ENCODE assay signal across 1 cellular context in the genomic region with DNA sequence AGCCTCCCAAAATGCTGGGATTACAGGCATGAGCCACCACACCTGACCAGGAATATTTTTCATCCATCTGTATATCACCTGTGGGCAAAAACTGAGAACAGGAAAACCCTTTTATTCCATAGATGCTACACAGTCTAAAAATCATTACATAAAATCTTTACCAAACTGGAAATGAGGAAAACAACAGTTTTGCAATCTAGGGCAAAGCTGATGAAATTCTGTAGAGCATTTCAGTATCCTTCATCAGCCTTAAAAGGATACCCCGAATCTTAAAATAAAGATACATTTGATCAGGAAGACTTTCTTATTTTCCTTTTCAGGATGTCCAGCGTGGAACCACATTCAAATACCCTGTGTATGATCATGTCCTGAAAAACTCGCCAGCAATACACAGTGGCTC.
TF ChIP-seq lines count a peak whose summit lies in the region.

No MANE protein-coding gene starts in this region.

TF ChIP-seq in HepG2, 621 proteins besides CTCF, POLR2A, EP300 and RAD21:
- TF ChIP-seq CEBPB (IDR thresholded peaks at IDR 0.05; ENCODE audit: borderline replicate concordance, low read depth, low read length) (peak; percentile 66; the same call in 1 of the 2 replicates), FOXK2 (IDR thresholded peaks at IDR 0.05) (no peak), ZC3H13 (CRISPR knock-in tag; IDR thresholded peaks at IDR 0.05) (no peak), SOX6 (IDR thresholded peaks at IDR 0.05) (no peak), SOX6 (CRISPR knock-in tag; IDR thresholded peaks at IDR 0.05) (no peak), MAFK (conservative IDR thresholded peaks at IDR 0.05 in 1 of 2, IDR thresholded peaks at IDR 0.05 in 1 of 2; ENCODE audit: low read length in 2 of 2) (no peak), ATF4 (CRISPR knock-in tag; IDR thresholded peaks at IDR 0.05) (peak in 1 of 2 experiments; percentile 95; a peak in 2 of 4 replicates), CEBPG (CRISPR knock-in tag; IDR thresholded peaks at IDR 0.05) (peak; percentile 66), ZNF24 (IDR thresholded peaks at IDR 0.05) (no peak), ZBTB25 (CRISPR knock-in tag; IDR thresholded peaks at IDR 0.05) (no peak), ZSCAN20 (CRISPR knock-in tag; IDR thresholded peaks at IDR 0.05; ENCODE audit: borderline replicate concordance) (no peak)
